Comparison of ENCODE assay signal across 1 cellular context in the genomic region with DNA sequence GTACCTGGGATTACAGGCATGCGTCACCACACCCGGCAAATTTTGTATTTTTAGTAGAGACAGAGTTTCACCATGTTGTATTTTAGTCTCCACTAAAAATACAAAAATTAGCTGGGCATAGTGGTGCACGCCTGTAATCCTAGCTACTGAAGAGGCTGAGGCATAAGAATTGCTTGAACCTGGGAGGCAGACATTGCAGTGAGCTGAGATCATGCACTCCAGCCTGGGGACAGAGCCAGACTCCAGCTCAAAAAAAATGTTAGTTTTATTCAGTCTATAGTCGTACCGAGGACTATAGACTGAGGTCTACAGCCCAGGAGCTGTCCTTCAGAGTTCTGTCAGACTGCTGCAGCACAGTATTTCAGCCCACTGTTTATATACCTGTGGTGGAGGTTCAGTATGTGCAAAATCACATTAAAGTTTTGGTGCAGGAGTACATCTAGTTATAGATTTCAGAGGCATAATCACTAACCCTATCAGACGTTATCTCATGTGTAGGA.
TF ChIP-seq lines count a peak whose summit lies in the region.

No MANE protein-coding gene starts in this region.

TF ChIP-seq in HEK293, 187 proteins besides CTCF, POLR2A, EP300 and RAD21 (continued from another document):
- TF ChIP-seq ZNF335 (tag by site-specific recombination; conservative IDR thresholded peaks at IDR 0.05): peak; percentile 41; the same call in 1 of the 2 replicates
- peak; percentile 66 for TF ChIP-seq ZNF600 (tag by site-specific recombination; IDR thresholded peaks at IDR 0.05)
- TF ChIP-seq GLIS1 (tag by site-specific recombination; IDR thresholded peaks at IDR 0.05): peak; percentile 61
- 0 out of 2 replicates have a peak, but pooled peaks have one; percentile 40 for TF ChIP-seq OSR2 (tag by site-specific recombination; IDR thresholded peaks at IDR 0.05)
- no peak for TF ChIP-seq IKZF3 (tag by site-specific recombination; IDR thresholded peaks at IDR 0.05)
